ENCODE assay signal across 8 cellular contexts in the genomic region with DNA sequence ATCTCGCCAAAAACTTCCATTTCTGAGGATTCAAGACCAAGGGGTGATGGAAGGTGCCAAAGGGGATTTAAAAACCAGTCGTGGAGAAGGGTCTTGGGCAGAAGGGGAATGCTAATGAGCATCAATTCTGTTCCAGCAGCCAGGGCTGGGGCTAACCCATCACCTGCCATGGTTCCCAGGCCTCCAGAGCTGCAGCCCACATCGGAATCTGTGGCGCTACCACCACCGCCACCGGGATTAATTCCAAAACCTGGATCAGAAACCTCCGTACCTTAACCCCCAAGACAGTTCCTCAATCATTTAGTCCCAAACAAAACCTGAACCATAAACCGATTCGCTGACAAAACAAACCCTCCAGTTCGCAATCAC. TPM values are rescaled to one million over a fixed set of nuclear protein-coding genes. Genes with fewer than 3 reads are reported as not detected.
A peak's percentile ranks its signal among the peaks of the same experiment; 100 is the strongest.
DNase-seq lines count a peak whose midpoint lies in the region; ATAC-seq and TF ChIP-seq lines count a peak whose summit lies in the region.

No MANE protein-coding gene starts in this region.

- H3K4me1 ChIP-seq in HUES64 (ENCODE audit: insufficient read depth, low read length) (peaks cover 4% of the 10 kb centered on the region), mammary epithelial cell (ENCODE audit: insufficient read depth, low read length) (no peaks in the 10 kb centered on the region), right lobe of liver (peaks cover 0 to 3% (median under 1%) of the 10 kb centered on the region in 4 donors), thyroid gland (no peaks in the 10 kb centered on the region)

- H3K9ac ChIP-seq in HUES64 (ENCODE audit: low read depth, low read length) = peak overlapping the region; percentile 95
- H3K9ac ChIP-seq in mammary epithelial cell (ENCODE audit: insufficient read depth, low read length) = peak overlapping the region; percentile 65

- WGBS in HUES64 = 8% methylated on average over 10 of the region's 10 CpGs
- 3% methylated on average over 10 of the region's 10 CpGs for WGBS in mammary epithelial cell (ENCODE audit: low coverage, missing lambda C conversion rate)
- 15% methylated on average over 9 of the region's 10 CpGs for WGBS in right lobe of liver (ENCODE audit: insufficient coverage, low coverage, low lambda C conversion rate, missing lambda C conversion rate)
- 7 to 9% methylated on average over 10 of the region's 10 CpGs for WGBS in thyroid gland, 2 donors

- BruUV-seq in mammary epithelial cell (replicated peaks; lab: Mats Ljungman, UMichigan) = no TSS peak

- no peaks in the 10 kb centered on the region for H4K20me1 ChIP-seq in mammary epithelial cell (ENCODE audit: insufficient read depth, low read length)

- H3K36me3 ChIP-seq in HUES64 (ENCODE audit: insufficient read depth, low read length) (peaks cover 12% of the 10 kb centered on the region), mammary epithelial cell (ENCODE audit: insufficient read depth, low read length) (no peaks in the 10 kb centered on the region), right lobe of liver (peaks cover 0 to 9% (median 4%) of the 10 kb centered on the region in 4 donors), thyroid gland (peaks cover 0 to 5% of the 10 kb centered on the region in 2 donors)

- no peak overlapping the region for H3K27ac ChIP-seq in HUES64 (ENCODE audit: low read depth, low read length)
- H3K27ac ChIP-seq in mammary epithelial cell (ENCODE audit: insufficient read depth, low read depth, low read length) = peak overlapping the region; percentile 57
- H3K27ac ChIP-seq in right lobe of liver = no peak overlapping the region
- peak overlapping the region in 2 of 3 donors; percentile 82 to 86 for H3K27ac ChIP-seq in thyroid gland

- DNase-seq in Daoy (ENCODE audit: low read depth) (peak; percentile 13), mammary epithelial cell (no peak), right lobe of liver (no peak), thyroid gland (no peak), mucosa of gallbladder (ENCODE audit: low spot score) (no peak), posterior vena cava (ENCODE audit: low spot score) (no peak), putamen (ENCODE audit: low spot score) (no peak)

- dilution Hi-C loops in mammary epithelial cell (cut with HindIII; ENCODE audit: low sequenced_read_pairs) = no loop called here

- intact Hi-C loops in mammary epithelial cell (cut with micrococcal nuclease) = no loop called here
- intact Hi-C loops in right lobe of liver (cut with DNase I) = no loop called here
- intact Hi-C loops in thyroid gland (cut with DNase I) = no loop called here
- intact Hi-C loops in posterior vena cava (cut with DNase I) = no loop called here

- peaks cover 9% of the 10 kb centered on the region for H3K79me2 ChIP-seq in mammary epithelial cell (ENCODE audit: insufficient read depth, low read length)

- peak overlapping the region; percentile 80 for H3K4me2 ChIP-seq in mammary epithelial cell (ENCODE audit: insufficient read depth, low read depth, low read length)

- H3K27me3 ChIP-seq in HUES64 (ENCODE audit: insufficient read depth, low read length) = no peaks in the 10 kb centered on the region
- no peaks in the 10 kb centered on the region for H3K27me3 ChIP-seq in mammary epithelial cell (ENCODE audit: insufficient read depth, low read length)
- no peaks in the 10 kb centered on the region for H3K27me3 ChIP-seq in right lobe of liver
- H3K27me3 ChIP-seq in thyroid gland = no peaks in the 10 kb centered on the region

- no peak for TF ChIP-seq CTCF in mammary epithelial cell (conservative IDR thresholded peaks at IDR 0.05 in 1 of 2, IDR thresholded peaks at IDR 0.05 in 1 of 2; ENCODE audit: extremely low read depth in 1 of 2, insufficient read depth in 1 of 2, low read depth in 1 of 2, low read length in 2 of 2)
- TF ChIP-seq CTCF in right lobe of liver (IDR thresholded peaks at IDR 0.05) = no peak
- no peak for TF ChIP-seq CTCF in thyroid gland (IDR thresholded peaks at IDR 0.05)

- ATAC-seq in right lobe of liver = peak; percentile 5 to 18 (median 13)

- in situ Hi-C loops in mammary epithelial cell (cut with MboI; ENCODE audit: low sequenced_read_pairs in 2 of 2) = no loop called here

- H3K9me3 ChIP-seq in HUES64 (ENCODE audit: insufficient read depth, low read depth, low read length) (peaks cover 4% of the 10 kb centered on the region; the same call in 1 of the 2 replicates), mammary epithelial cell (replicated peaks; ENCODE audit: insufficient read depth, low read length) (peaks cover 11% of the 10 kb centered on the region), right lobe of liver (peaks cover 0 to 19% (median 0%) of the 10 kb centered on the region in 4 donors), thyroid gland (no peaks in the 10 kb centered on the region)

- peak overlapping the region; percentile 96 for H3K4me3 ChIP-seq in HUES64 (ENCODE audit: low read length)
- H3K4me3 ChIP-seq in mammary epithelial cell (replicated peaks in 1 of 3; ENCODE audit: insufficient read depth in 1 of 3, low read depth in 2 of 3, low read length in 3 of 3) = peak overlapping the region; percentile 72 to 90 (median 89)
- peak overlapping the region; percentile 68 to 79 (median 75) for H3K4me3 ChIP-seq in right lobe of liver
- H3K4me3 ChIP-seq in thyroid gland (replicated peaks in 1 of 3) = peak overlapping the region; percentile 7 to 53 (median 26)

- H2AFZ ChIP-seq in mammary epithelial cell (ENCODE audit: low read depth, low read length) = peak overlapping the region; percentile 100

- no peak for TF ChIP-seq POLR2A in right lobe of liver (IDR thresholded peaks at IDR 0.05)
- TF ChIP-seq POLR2A in thyroid gland (IDR thresholded peaks at IDR 0.05) = no peak

- CTCF ChIA-PET in mammary epithelial cell (lab: Charles Lee; ENCODE audit: low non-redundant PET) = no interaction called here

RNA-seq across cellular contexts. Expression of gene ZNF615, which starts 0.6 kb away (rescaled TPM):
- 5.7 and 6.7 TPM in 2 replicates for total RNA-seq in Daoy (2014; rRNA removed; shearing (Covaris generic))
- polyA plus RNA-seq in HUES64 (2013, experiment 1 of 2) = 7.3 TPM
- polyA plus RNA-seq in HUES64 (2013, experiment 2 of 2) = 6.7 TPM
- total RNA-seq in mammary epithelial cell (1 to 10 TPM; 7.3 to 9.5 TPM), right lobe of liver (1 to 10 TPM; 1.2 to 5.0 (median 3.3) TPM), thyroid gland (10 to 100 TPM; 19.5 to 36.9 (median 20.6) TPM), mucosa of gallbladder (12.2 TPM), posterior vena cava (10 to 100 TPM; 12.4 to 13.4 TPM)
- polyA plus RNA-seq in mammary epithelial cell = 2.5 TPM
- polyA minus RNA-seq in mammary epithelial cell = 2.4 TPM

RNA-seq across cellular contexts. Expression of gene ZNF614, which starts 20.8 kb away (rescaled TPM):
- 12.1 and 14.8 TPM in 2 replicates for total RNA-seq in Daoy (2014; rRNA removed; shearing (Covaris generic))
- polyA plus RNA-seq in HUES64 (2013, experiment 1 of 2) = 14.9 TPM
- polyA plus RNA-seq in HUES64 (2013, experiment 2 of 2) = 14.5 TPM
- total RNA-seq in mammary epithelial cell (1 to 10 TPM; 8.7 to 9.1 TPM), right lobe of liver (1 to 10 TPM; 1.2 to 2.7 (median 1.6) TPM), thyroid gland (10 to 100 TPM; 10.6 to 17.6 (median 14.0) TPM), mucosa of gallbladder (8.7 TPM), posterior vena cava (1 to 10 TPM; 7.6 to 9.8 TPM)
- polyA plus RNA-seq in mammary epithelial cell = 4.7 TPM
- 0.57 TPM for polyA minus RNA-seq in mammary epithelial cell

RNA-seq across cellular contexts. Expression of gene ZNF350, which starts 20.8 kb away (rescaled TPM):
- total RNA-seq in Daoy (2014; rRNA removed; shearing (Covaris generic)) = 8.7 and 17.7 TPM in 2 replicates
- 3.8 TPM for polyA plus RNA-seq in HUES64 (2013, experiment 1 of 2)
- 4.9 TPM for polyA plus RNA-seq in HUES64 (2013, experiment 2 of 2)
- total RNA-seq in mammary epithelial cell (1 to 10 TPM; 7.7 to 8.8 TPM), right lobe of liver (1 to 10 TPM; 2.5 to 5.8 (median 3.4) TPM), thyroid gland (10 to 100 TPM; 12.0 to 27.4 (median 16.4) TPM), mucosa of gallbladder (12.8 TPM), posterior vena cava (10 to 100 TPM; 11.2 to 12.1 TPM)
- polyA plus RNA-seq in mammary epithelial cell = 3.0 TPM
- not detected for polyA minus RNA-seq in mammary epithelial cell

RNA-seq across cellular contexts. Expression of gene ZNF432, which starts 41.2 kb away (rescaled TPM):
- total RNA-seq in Daoy (2014; rRNA removed; shearing (Covaris generic)) = 7.3 and 9.0 TPM in 2 replicates
- 6.9 TPM for polyA plus RNA-seq in HUES64 (2013, experiment 1 of 2)
- 7.2 TPM for polyA plus RNA-seq in HUES64 (2013, experiment 2 of 2)
- 10 to 100 TPM in 1 of 2 donors, 1 to 10 TPM in 1; 9.3 to 26.5 TPM for total RNA-seq in mammary epithelial cell
- polyA plus RNA-seq in mammary epithelial cell = 2.2 TPM
- polyA minus RNA-seq in mammary epithelial cell = 4.7 TPM
- 1 to 10 TPM in 5 of 6 experiments, under 1 TPM in 1; 0.86 to 3.9 (median 3.3) TPM for total RNA-seq in right lobe of liver
- total RNA-seq in thyroid gland = 10 to 100 TPM; 12.9 to 20.9 (median 16.6) TPM
- 15.1 TPM for total RNA-seq in mucosa of gallbladder
- total RNA-seq in posterior vena cava = 10 to 100 TPM; 12.5 to 18.1 TPM

Comparison
In these comparisons a context has a peak if more than half of its experiments do, and no peak if none do; other contexts are left out.
1. H3K27ac ChIP-seq: peak in mammary epithelial cell (single experiment) and thyroid gland (2 of 3); none in HUES64 (single experiment) and right lobe of liver (0 of 3).
2. H3K4me3 ChIP-seq: peak in every context shown above with its lines; median percentile 96 in HUES64; 89 in mammary epithelial cell; 75 in right lobe of liver; 26 in thyroid gland.